ENCODE assay signal across 27 cellular contexts in genomic region chr2:228735697-228736096, GRCh38.
"Had no signal": no experiment of that assay in that cellular context is flagged by ENCODE, and none has a peak within 500 bp of the region (broad histone marks: within the 10 kb centered on the region; RNA-seq: fewer than 3 reads in every experiment).

No MANE protein-coding gene starts in this region.

- H3K27ac ChIP-seq: adrenal gland, ascending aorta, breast epithelium, cardiac muscle cell, colonic mucosa, epithelial cell of prostate, esophagus squamous epithelium, WERI-Rb-1 had no signal

- H3K9me3 ChIP-seq: adrenal gland, ascending aorta, colonic mucosa, esophagus squamous epithelium had no signal

- DNase-seq: activated B cell treated with CpG ODN at 0.5 μM for 24 hours; activated CD4-positive, alpha-beta T cell treated with anti-CD3 and anti-CD28 coated beads for 48 hours; activated CD4-positive, alpha-beta T cell treated with anti-CD3 and anti-CD28 coated beads, Interleukin-2, amount 50 U/mL, for 1 hour; activated CD4-positive, alpha-beta T cell treated with anti-CD3 and anti-CD28 coated beads, Interleukin-2, amount 50 U/mL, for 48 hours; activated CD8-positive, alpha-beta memory T cell treated with anti-CD3 and anti-CD28 coated beads for 24 hours; activated CD8-positive, alpha-beta T cell treated with anti-CD3 and anti-CD28 coated beads for 36 hours; activated effector memory CD4-positive, alpha-beta T cell treated with Interleukin-2 at 50 U/mL for 16 hours; activated gamma-delta T cell treated with Interleukin-2 at 50 U/mL for 16 hours; activated naive CD4-positive, alpha-beta T cell treated with anti-CD3 and anti-CD28 coated beads for 36 hours; activated naive CD8-positive, alpha-beta T cell treated with anti-CD3 and anti-CD28 coated beads for 36 hours; activated naive CD8-positive, alpha-beta T cell treated with anti-CD3 and anti-CD28 coated beads, Interleukin-2, amount 50 U/mL, for 24 hours; activated T-cell treated with anti-CD3 and anti-CD28 coated beads, Interleukin-2, amount 50 U/mL, for 4 hours; adrenal gland; central memory CD4-positive, alpha-beta T cell; cerebellar nuclear complex; colonic mucosa; effector CD8-positive, alpha-beta T cell; esophagus squamous epithelium; foreskin fibroblast; T-helper 1 cell; T-helper 17 cell; T1000; WERI-Rb-1 had no signal

- H3K4me3 ChIP-seq: adrenal gland, ascending aorta, breast epithelium, cardiac muscle cell, colonic mucosa, esophagus squamous epithelium had no signal

- H3K36me3 ChIP-seq: adrenal gland, ascending aorta, breast epithelium, cardiac muscle cell, colonic mucosa, esophagus squamous epithelium, WERI-Rb-1 had no signal

- H3K4me1 ChIP-seq: adrenal gland, breast epithelium, colonic mucosa, esophagus squamous epithelium had no signal
